ENCODE assay signal across 1 cellular context in the genomic region with DNA sequence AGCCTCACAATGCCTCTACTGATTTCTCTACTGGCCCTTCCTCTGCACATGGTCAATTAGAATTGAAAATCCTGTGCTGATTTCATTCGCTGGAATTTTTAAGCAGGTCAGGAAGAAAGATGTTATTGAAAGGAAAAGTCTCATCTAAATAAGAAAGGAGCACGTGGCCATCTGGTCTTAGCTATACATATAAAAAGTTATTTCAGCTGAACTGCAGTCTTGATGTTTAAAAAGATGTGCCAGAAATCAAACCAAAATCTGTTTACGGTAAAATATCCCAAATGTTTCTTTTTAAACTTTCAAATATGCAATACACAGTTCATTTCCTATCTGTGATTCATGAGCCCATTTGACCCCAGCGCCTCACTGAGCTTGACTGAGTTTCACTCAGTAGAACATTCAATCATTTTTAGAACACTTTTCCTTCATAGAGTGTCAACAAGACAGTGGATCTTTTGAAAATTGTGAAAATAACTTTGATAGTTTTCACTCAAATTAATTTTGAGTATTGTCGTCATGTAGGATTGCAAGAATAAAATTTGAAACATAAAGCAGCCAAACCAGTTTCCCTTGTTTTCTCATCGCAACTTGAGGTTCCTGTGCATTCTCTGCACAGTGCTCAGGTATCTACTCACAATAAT.
TF ChIP-seq lines count a peak whose summit lies in the region.

No MANE protein-coding gene starts in this region.

TF ChIP-seq in IMR-90, 13 proteins besides CTCF, POLR2A, EP300 and RAD21 (continued from another document):
- TF ChIP-seq, protein P1, sequence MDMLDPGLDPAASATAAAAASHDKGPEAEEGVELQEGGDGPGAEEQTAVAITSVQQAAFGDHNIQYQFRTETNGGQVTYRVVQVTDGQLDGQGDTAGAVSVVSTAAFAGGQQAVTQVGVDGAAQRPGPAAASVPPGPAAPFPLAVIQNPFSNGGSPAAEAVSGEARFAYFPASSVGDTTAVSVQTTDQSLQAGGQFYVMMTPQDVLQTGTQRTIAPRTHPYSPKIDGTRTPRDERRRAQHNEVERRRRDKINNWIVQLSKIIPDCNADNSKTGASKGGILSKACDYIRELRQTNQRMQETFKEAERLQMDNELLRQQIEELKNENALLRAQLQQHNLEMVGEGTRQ (IDR thresholded peaks at IDR 0.05; ENCODE audit: low read depth, low read length) = peak; percentile 67; the same call in 1 of the 2 replicates
